In the genomic region with DNA sequence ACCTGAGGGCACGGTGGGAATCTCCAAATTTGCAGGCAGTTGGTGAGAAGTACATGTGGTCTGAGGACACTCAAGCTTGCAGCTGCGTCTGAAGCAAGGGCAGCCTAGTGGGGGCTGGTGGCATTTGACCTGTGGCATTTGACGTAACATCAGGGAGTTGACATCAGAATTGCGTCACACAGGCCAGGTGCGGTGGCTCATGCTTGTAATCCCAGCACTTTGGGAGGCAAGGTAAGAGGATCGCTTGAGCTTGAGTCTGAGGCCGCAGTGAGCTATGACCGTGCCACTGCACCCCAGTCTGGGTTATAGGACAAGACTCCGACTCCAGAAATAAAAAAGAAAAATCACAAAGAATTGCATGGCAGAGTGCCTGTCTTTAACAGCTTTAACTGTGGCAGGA, we compare ENCODE assay signal across 1 cellular context.
TF ChIP-seq lines count a peak whose summit lies in the region.

No MANE protein-coding gene starts in this region.

TF ChIP-seq in IMR-90, 13 proteins besides CTCF, POLR2A, EP300 and RAD21:
- TF ChIP-seq BHLHE40 (IDR thresholded peaks at IDR 0.05; ENCODE audit: low read depth, low read length) (no peak), CEBPB (IDR thresholded peaks at IDR 0.05; ENCODE audit: low read depth, low read length) (0 out of 2 replicates have a peak, but pooled peaks have one; percentile 24), MAZ (IDR thresholded peaks at IDR 0.05; ENCODE audit: borderline replicate concordance, low read depth, low read length) (no peak)
- TF ChIP-seq, protein P1, sequence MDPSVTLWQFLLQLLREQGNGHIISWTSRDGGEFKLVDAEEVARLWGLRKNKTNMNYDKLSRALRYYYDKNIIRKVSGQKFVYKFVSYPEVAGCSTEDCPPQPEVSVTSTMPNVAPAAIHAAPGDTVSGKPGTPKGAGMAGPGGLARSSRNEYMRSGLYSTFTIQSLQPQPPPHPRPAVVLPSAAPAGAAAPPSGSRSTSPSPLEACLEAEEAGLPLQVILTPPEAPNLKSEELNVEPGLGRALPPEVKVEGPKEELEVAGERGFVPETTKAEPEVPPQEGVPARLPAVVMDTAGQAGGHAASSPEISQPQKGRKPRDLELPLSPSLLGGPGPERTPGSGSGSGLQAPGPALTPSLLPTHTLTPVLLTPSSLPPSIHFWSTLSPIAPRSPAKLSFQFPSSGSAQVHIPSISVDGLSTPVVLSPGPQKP (IDR thresholded peaks at IDR 0.05; ENCODE audit: borderline replicate concordance, low read depth, low read length) = no peak
TF ChIP-seq in IMR-90: peak in this region for 1.
